ENCODE assay signal across 8 cellular contexts in the genomic region with DNA sequence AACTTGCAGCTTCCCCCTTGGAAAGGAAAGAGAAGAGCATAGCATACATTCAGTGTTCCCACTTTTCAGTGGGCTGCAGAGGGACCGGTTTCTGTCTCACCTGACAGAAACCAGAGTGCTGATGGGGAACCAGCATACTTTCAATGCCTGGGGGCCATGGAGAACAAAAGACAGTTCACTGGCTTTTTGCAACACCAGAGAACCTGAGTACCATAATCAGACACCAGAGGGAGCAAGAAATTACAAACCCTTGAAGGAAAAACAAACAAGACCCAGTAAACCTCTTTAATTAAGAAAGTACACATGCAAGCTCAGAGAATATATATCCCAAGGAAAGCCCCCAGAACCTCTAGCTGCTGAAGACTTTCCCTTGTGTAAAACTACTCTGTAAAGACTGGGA.
DNase-seq lines count a peak whose midpoint lies in the region; ATAC-seq and TF ChIP-seq lines count a peak whose summit lies in the region.
"Had no signal": no experiment of that assay in that cellular context is flagged by ENCODE, and none has a peak within 500 bp of the region (broad histone marks: within the 10 kb centered on the region; RNA-seq: fewer than 3 reads in every experiment).

No MANE protein-coding gene starts in this region.

- ATAC-seq in GM21825 (IDR thresholded peaks at IDR 0.05; ENCODE audit: unreplicated experiment) (no peak), HG03135 (IDR thresholded peaks at IDR 0.05; ENCODE audit: unreplicated experiment) (no peak), HG02763 (IDR thresholded peaks at IDR 0.05; ENCODE audit: unreplicated experiment) (no peak)

- TF ChIP-seq CTCF in GM12873 (IDR thresholded peaks at IDR 0.05; ENCODE audit: insufficient read depth, low read depth, low read length, missing control alignments), result peak; percentile 58
- peak; percentile 35 for TF ChIP-seq CTCF in choroid plexus epithelial cell (conservative IDR thresholded peaks at IDR 0.05; ENCODE audit: low read depth, low read length)

- DNase-seq in NCI-H345 (lab: John Stamatoyannopoulos, UW), result peak; percentile 44
- peak; percentile 19 for DNase-seq in choroid plexus epithelial cell (ENCODE audit: low read depth)
- peak; percentile 54 for DNase-seq in pons (ENCODE audit: low spot score)

- no peak overlapping the region for H3K4me3 ChIP-seq in choroid plexus epithelial cell (ENCODE audit: low read depth, low read length)
- H3K4me3 ChIP-seq: SJCRH30 had no signal
